Comparison of ENCODE assay signal across 8 cellular contexts in genomic region chr1:1021010-1021845, GRCh38. TPM values are rescaled to one million over a fixed set of nuclear protein-coding genes. Genes with fewer than 3 reads are reported as not detected.
DNase-seq lines count a peak whose midpoint lies in the region; ATAC-seq and TF ChIP-seq lines count a peak whose summit lies in the region.

No MANE protein-coding gene starts in this region.

- H3K27ac Mint-ChIP-seq in memory B cell: no peak overlapping the region

- peaks cover 44% of the 10 kb centered on the region for H3K4me1 ChIP-seq in vagina

- DNase-seq in NCI-H1417 (lab: John Stamatoyannopoulos, UW) (peak in 2 of 3 experiments; percentile 49 to 64), NCI-H1417 treated with DMSO at 0.1 percent for 48 hours (lab: John Stamatoyannopoulos, UW) (no peak), NCI-H446 treated with DMSO at 0.1 percent for 48 hours (lab: John Stamatoyannopoulos, UW) (peak; percentile 49), memory B cell (ENCODE audit: low spot score in 2 of 2) (no peak), vagina (ENCODE audit: extremely low spot score in 2 of 2) (no peak), NCI-H2081 treated with DMSO at 0.1 percent for 48 hours (lab: John Stamatoyannopoulos, UW) (no peak)
- no peak for DNase-seq in activated CD4-positive, alpha-beta T cell treated with anti-CD3 and anti-CD28 coated beads, Interleukin-2, amount 50 U/mL, for 1 hour

- TF ChIP-seq POLR2A in vagina (IDR thresholded peaks at IDR 0.05): no peak

- intact Hi-C loops in vagina (cut with DNase I): no loop called here

- no peak for TF ChIP-seq CTCF in vagina (IDR thresholded peaks at IDR 0.05)

- peaks cover 12% of the 10 kb centered on the region for H3K4me1 Mint-ChIP-seq in memory B cell

- H3K9me3 Mint-ChIP-seq in memory B cell: no peaks in the 10 kb centered on the region

- ATAC-seq in memory B cell (ENCODE audit: low read depth): no peak

- no peaks in the 10 kb centered on the region for H3K9me3 ChIP-seq in vagina

- no peaks in the 10 kb centered on the region for H3K36me3 ChIP-seq in vagina

- peak overlapping the region; percentile 57 to 88 for H3K4me3 ChIP-seq in vagina

- no peaks in the 10 kb centered on the region for H3K36me3 Mint-ChIP-seq in memory B cell

- H3K27me3 ChIP-seq in vagina: no peaks in the 10 kb centered on the region

- peak overlapping the region; percentile 54 for H3K4me3 Mint-ChIP-seq in memory B cell

- H3K27ac ChIP-seq in cingulate gyrus (ENCODE audit: low read depth, low read length) (peak overlapping the region; percentile 29), vagina (peak overlapping the region; percentile 95)

- H3K27me3 Mint-ChIP-seq in memory B cell: peaks cover 6% of the 10 kb centered on the region

RNA-seq across cellular contexts. Expression of gene AGRN, which starts 1.3 kb away (rescaled TPM):
- 25.5 TPM for total RNA-seq in vagina

RNA-seq across cellular contexts. Expression of gene ISG15, which starts 7.9 kb away (rescaled TPM):
- 29.0 TPM for total RNA-seq in vagina

RNA-seq across cellular contexts. Expression of gene HES4, which starts 21.3 kb away (rescaled TPM):
- total RNA-seq in vagina: 34.6 TPM

RNA-seq across cellular contexts. Expression of gene PERM1, which starts 39.3 kb away (rescaled TPM):
- not detected for total RNA-seq in vagina

RNA-seq across cellular contexts. Expression of gene RNF223, which starts 52.9 kb away (rescaled TPM):
- 4.9 TPM for total RNA-seq in vagina

Comparison
In these comparisons a context has a peak if more than half of its experiments do, and no peak if none do; other contexts are left out.
1. DNase-seq: peak in NCI-H1417 (2 of 3) and NCI-H446 treated with DMSO at 0.1 percent for 48 hours (single experiment); none in NCI-H1417 treated with DMSO at 0.1 percent for 48 hours (single experiment), memory B cell (0 of 2), vagina (0 of 2), NCI-H2081 treated with DMSO at 0.1 percent for 48 hours (single experiment) and activated CD4-positive, alpha-beta T cell treated with anti-CD3 and anti-CD28 coated beads, Interleukin-2, amount 50 U/mL, for 1 hour (single experiment).